9 cellular contexts compared by ENCODE assay signal in genomic region chr1:237386362-237387143, GRCh38.
DNase-seq lines count a peak whose midpoint lies in the region; ATAC-seq and TF ChIP-seq lines count a peak whose summit lies in the region.
"Had no signal": no experiment of that assay in that cellular context is flagged by ENCODE, and none has a peak within 500 bp of the region (broad histone marks: within the 10 kb centered on the region; RNA-seq: fewer than 3 reads in every experiment).

No MANE protein-coding gene starts in this region.

- H3K4me3 ChIP-seq in HCT116 (replicated peaks in 1 of 2; ENCODE audit: low read depth in 1 of 2, low read length in 2 of 2) (no peak overlapping the region), Peyer's patch (no peak overlapping the region), foreskin fibroblast (ENCODE audit: low read depth in 1 of 2, low read length in 2 of 2) (no peak overlapping the region), tibial nerve (no peak overlapping the region)

- DNase-seq in COLO829 (ENCODE audit: low spot score), result peak; percentile 50
- peak; percentile 7 for DNase-seq in HCT116 (ENCODE audit: low read depth, low spot score)
- no peak for DNase-seq in Peyer's patch
- DNase-seq in foreskin fibroblast, result peak; percentile 0 to 31
- DNase-seq in tibial nerve (ENCODE audit: low spot score in 2 of 2), result no peak
- no peak for DNase-seq in activated CD4-positive, alpha-beta memory T cell treated with anti-CD3 and anti-CD28 coated beads for 36 hours
- no peak for DNase-seq in NCI-H446 treated with DMSO at 0.1 percent for 48 hours (lab: John Stamatoyannopoulos, UW)

- H3K4me2 ChIP-seq in HCT116 (ENCODE audit: low read length), result no peak overlapping the region

- H3K79me2 ChIP-seq in HCT116 (ENCODE audit: insufficient read depth, low read length), result no peaks in the 10 kb centered on the region

- H3K27ac ChIP-seq in HCT116 (ENCODE audit: low read depth, low read length) (no peak overlapping the region), Peyer's patch (no peak overlapping the region), tibial nerve (no peak overlapping the region)

- no peaks in the 10 kb centered on the region for H4K20me1 ChIP-seq in HCT116 (ENCODE audit: insufficient read depth)

- intact Hi-C loops in HCT116 (cut with micrococcal nuclease), result loop anchor here (1.0 to 2.0 kb wide), 3 partner anchors 628 to 1283 kb away; no protein-coding TSS in a partner anchor
- intact Hi-C loops in activated CD4-positive, alpha-beta memory T cell treated with anti-CD3 and anti-CD28 coated beads for 36 hours (cut with micrococcal nuclease), result loop anchor here (2.0 to 10.0 kb wide), 4 partner anchors 344 to 1282 kb away; partner anchors contain the start of genes HEATR1 and RYR2

- H3K9me2 ChIP-seq in HCT116 (ENCODE audit: insufficient read depth), result no peaks in the 10 kb centered on the region

- RAD21 ChIA-PET in HCT116 (lab: Charles Lee; ENCODE audit: low non-redundant PET in 1 of 2, low total read pairs in 2 of 2, uncharacterized antibody in 2 of 2, unreplicated experiment in 2 of 2), result interaction anchor here (1.0 to 1.3 kb wide), 2 partner anchors 633 kb away, joined by 3 to 4 read pairs; no protein-coding TSS in a partner anchor

- H3K9me3 Mint-ChIP-seq in activated CD4-positive, alpha-beta memory T cell treated with anti-CD3 and anti-CD28 coated beads for 36 hours, result no peaks in the 10 kb centered on the region
- H3K9me3 Mint-ChIP-seq: IgD-negative memory B cell had no signal

- BruUV-seq in HCT116 (replicated peaks; lab: Mats Ljungman, UMichigan), result no TSS peak

- H2AFZ ChIP-seq in HCT116 (ENCODE audit: low read depth, low read length, poor library complexity, severe bottlenecking), result no peak overlapping the region

- no peak overlapping the region for H3K9ac ChIP-seq in HCT116 (ENCODE audit: low read length)

- TF ChIP-seq POLR2A in HCT116 (IDR thresholded peaks at IDR 0.05; ENCODE audit: borderline replicate concordance, extremely low read depth, insufficient read depth, insufficient read length) (no peak), Peyer's patch (IDR thresholded peaks at IDR 0.05) (no peak), tibial nerve (IDR thresholded peaks at IDR 0.05) (no peak)

- TF ChIP-seq CTCF in HCT116 (IDR thresholded peaks at IDR 0.05 in 2 of 3, conservative IDR thresholded peaks at IDR 0.05 in 1 of 3; ENCODE audit: borderline replicate concordance in 1 of 3, insufficient read depth in 1 of 3, low read depth in 2 of 3, low read length in 2 of 3) (peak; percentile 30 to 67 (median 48); a peak in 5 of 6 replicates), Peyer's patch (IDR thresholded peaks at IDR 0.05) (peak in 5 of 6 experiments; percentile 22 to 60 (median 53)), foreskin fibroblast (IDR thresholded peaks at IDR 0.05; ENCODE audit: low read depth, low read length) (peak; percentile 43), tibial nerve (IDR thresholded peaks at IDR 0.05) (peak in 4 of 5 experiments; percentile 9 to 35 (median 14))

- H3K4me1 ChIP-seq in HCT116 (ENCODE audit: control insufficient read depth in 1 of 2, insufficient read depth in 2 of 2, low read length in 2 of 2), result no peaks in the 10 kb centered on the region
- peaks cover 0 to 4% (median 0%) of the 10 kb centered on the region in 4 donors for H3K4me1 ChIP-seq in Peyer's patch
- H3K4me1 ChIP-seq in tibial nerve, result no peaks in the 10 kb centered on the region

- H3K9me3 ChIP-seq in HCT116 (ENCODE audit: control insufficient read depth in 1 of 2, insufficient read depth in 1 of 2, low read depth in 1 of 2, low read length in 2 of 2) (no peaks in the 10 kb centered on the region), Peyer's patch (no peaks in the 10 kb centered on the region), tibial nerve (peaks cover 0 to 5% (median 0%) of the 10 kb centered on the region in 4 donors)

- no peak for TF ChIP-seq EP300 in tibial nerve (IDR thresholded peaks at IDR 0.05)

- CTCF ChIA-PET in HCT116 (lab: Charles Lee), result interaction anchor here (0.6 to 2.9 kb wide), 8 partner anchors 12 to 1281 kb away, joined by 3 to 18 read pairs (median 4); no protein-coding TSS in a partner anchor
- CTCF ChIA-PET in activated CD4-positive, alpha-beta memory T cell treated with anti-CD3 and anti-CD28 coated beads for 36 hours (lab: Charles Lee), result interaction anchor here (0.8 to 3.3 kb wide), 11 partner anchors 12 to 777 kb away, joined by 3 to 19 read pairs (median 4); no protein-coding TSS in a partner anchor

- H3K36me3 ChIP-seq in HCT116 (ENCODE audit: control insufficient read depth in 1 of 2, insufficient read depth in 2 of 2, low read length in 2 of 2) (no peaks in the 10 kb centered on the region), Peyer's patch (no peaks in the 10 kb centered on the region), tibial nerve (no peaks in the 10 kb centered on the region)

- H3K27me3 Mint-ChIP-seq in activated CD4-positive, alpha-beta memory T cell treated with anti-CD3 and anti-CD28 coated beads for 36 hours, result peaks cover 4% of the 10 kb centered on the region
- H3K27me3 Mint-ChIP-seq: IgD-negative memory B cell had no signal

- H3K27me3 ChIP-seq in HCT116 (ENCODE audit: insufficient read depth, low read length), result no peaks in the 10 kb centered on the region
- H3K27me3 ChIP-seq in Peyer's patch, result no peaks in the 10 kb centered on the region
- no peaks in the 10 kb centered on the region for H3K27me3 ChIP-seq in tibial nerve

- TF ChIP-seq RAD21 in HCT116 (IDR thresholded peaks at IDR 0.05; ENCODE audit: low read depth), result peak; percentile 64

- H3K36me3 Mint-ChIP-seq in activated CD4-positive, alpha-beta memory T cell treated with anti-CD3 and anti-CD28 coated beads for 36 hours, result no peaks in the 10 kb centered on the region
- H3K36me3 Mint-ChIP-seq: IgD-negative memory B cell had no signal

- H3K4me3 Mint-ChIP-seq in activated CD4-positive, alpha-beta memory T cell treated with anti-CD3 and anti-CD28 coated beads for 36 hours, result no peak overlapping the region
- H3K4me3 Mint-ChIP-seq: IgD-negative memory B cell had no signal

- no peaks in the 10 kb centered on the region for H3K4me1 Mint-ChIP-seq in activated CD4-positive, alpha-beta memory T cell treated with anti-CD3 and anti-CD28 coated beads for 36 hours (ENCODE audit: low read depth)

- ATAC-seq in HCT116 (no peak; the same call in 1 of the 2 replicates), HG02763 (IDR thresholded peaks at IDR 0.05; ENCODE audit: unreplicated experiment) (no peak)

- H3K27ac Mint-ChIP-seq in activated CD4-positive, alpha-beta memory T cell treated with anti-CD3 and anti-CD28 coated beads for 36 hours, result no peak overlapping the region
- H3K27ac Mint-ChIP-seq: IgD-negative memory B cell had no signal

- WGBS in tibial nerve, 2 donors, result 56 to 63% methylated on average over 8 of the region's 8 CpGs

- POLR2A ChIA-PET in HCT116 (lab: Charles Lee), result no interaction called here
- POLR2A ChIA-PET in activated CD4-positive, alpha-beta memory T cell treated with anti-CD3 and anti-CD28 coated beads for 36 hours (lab: Charles Lee), result no interaction called here

TF ChIP-seq in HCT116, 20 proteins besides CTCF, POLR2A, EP300 and RAD21:
- TF ChIP-seq POLR2AphosphoS5 (IDR thresholded peaks at IDR 0.05; ENCODE audit: low read depth, low read length) (no peak), FOSL1 (IDR thresholded peaks at IDR 0.05; ENCODE audit: low read depth) (no peak), SRF (IDR thresholded peaks at IDR 0.05; ENCODE audit: low read depth) (no peak), EZH2 (IDR thresholded peaks at IDR 0.05) (no peak), SP1 (IDR thresholded peaks at IDR 0.05; ENCODE audit: low read depth) (no peak), EGR1 (IDR thresholded peaks at IDR 0.05; ENCODE audit: low read depth) (no peak), YY1 (IDR thresholded peaks at IDR 0.05; ENCODE audit: extremely low read depth, insufficient replicate concordance, low read depth, low read length) (no peak), TCF7L2 (IDR thresholded peaks at IDR 0.05; ENCODE audit: borderline replicate concordance, extremely low read depth, insufficient read depth, insufficient read length) (no peak), JUND (IDR thresholded peaks at IDR 0.05) (no peak)
- TF ChIP-seq, protein P1, sequence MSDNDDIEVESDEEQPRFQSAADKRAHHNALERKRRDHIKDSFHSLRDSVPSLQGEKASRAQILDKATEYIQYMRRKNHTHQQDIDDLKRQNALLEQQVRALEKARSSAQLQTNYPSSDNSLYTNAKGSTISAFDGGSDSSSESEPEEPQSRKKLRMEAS (IDR thresholded peaks at IDR 0.05), result no peak
- TF ChIP-seq, protein P2, sequence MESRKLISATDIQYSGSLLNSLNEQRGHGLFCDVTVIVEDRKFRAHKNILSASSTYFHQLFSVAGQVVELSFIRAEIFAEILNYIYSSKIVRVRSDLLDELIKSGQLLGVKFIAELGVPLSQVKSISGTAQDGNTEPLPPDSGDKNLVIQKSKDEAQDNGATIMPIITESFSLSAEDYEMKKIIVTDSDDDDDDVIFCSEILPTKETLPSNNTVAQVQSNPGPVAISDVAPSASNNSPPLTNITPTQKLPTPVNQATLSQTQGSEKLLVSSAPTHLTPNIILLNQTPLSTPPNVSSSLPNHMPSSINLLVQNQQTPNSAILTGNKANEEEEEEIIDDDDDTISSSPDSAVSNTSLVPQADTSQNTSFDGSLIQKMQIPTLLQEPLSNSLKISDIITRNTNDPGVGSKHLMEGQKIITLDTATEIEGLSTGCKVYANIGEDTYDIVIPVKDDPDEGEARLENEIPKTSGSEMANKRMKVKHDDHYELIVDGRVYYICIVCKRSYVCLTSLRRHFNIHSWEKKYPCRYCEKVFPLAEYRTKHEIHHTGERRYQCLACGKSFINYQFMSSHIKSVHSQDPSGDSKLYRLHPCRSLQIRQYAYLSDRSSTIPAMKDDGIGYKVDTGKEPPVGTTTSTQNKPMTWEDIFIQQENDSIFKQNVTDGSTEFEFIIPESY (IDR thresholded peaks at IDR 0.05; ENCODE audit: extremely low read depth, insufficient replicate concordance, low read length), result no peak
TF ChIP-seq in HCT116: peak in this region for 0.

Comparison
In these comparisons a context has a peak if more than half of its experiments do, and no peak if none do; other contexts are left out.
1. DNase-seq: peak in COLO829 (single experiment), HCT116 (single experiment) and foreskin fibroblast (2 of 2); none in Peyer's patch (0 of 3), tibial nerve (0 of 2), activated CD4-positive, alpha-beta memory T cell treated with anti-CD3 and anti-CD28 coated beads for 36 hours (single experiment) and NCI-H446 treated with DMSO at 0.1 percent for 48 hours (single experiment).
2. Peak in every context shown above with its lines, with median percentiles within 50 percentile points of each other: CTCF ChIP-seq.